1 cellular context compared by ENCODE assay signal in genomic region chr1:46527474-46528296, GRCh38.
TF ChIP-seq lines count a peak whose summit lies in the region.

No MANE protein-coding gene starts in this region.

TF ChIP-seq in K562, 482 proteins besides CTCF, POLR2A, EP300 and RAD21 (continued from another document and continues in another):
- TF ChIP-seq E4F1 (CRISPR knock-in tag; IDR thresholded peaks at IDR 0.05; ENCODE audit: borderline replicate concordance) = no peak
- TF ChIP-seq ZNF384 (IDR thresholded peaks at IDR 0.05; ENCODE audit: low read depth, low read length) = peak; percentile 89
- peak; percentile 65; the same call in 1 of the 2 replicates for TF ChIP-seq NBN (IDR thresholded peaks at IDR 0.05; ENCODE audit: low read depth)
- no peak for TF ChIP-seq ETS2 (tag; IDR thresholded peaks at IDR 0.05; ENCODE audit: borderline replicate concordance, poor library complexity, severe bottlenecking)
- TF ChIP-seq NCOA6 (IDR thresholded peaks at IDR 0.05) = no peak
- peak; percentile 91 for TF ChIP-seq ZNF592 (IDR thresholded peaks at IDR 0.05)
- peak; percentile 29; the same call in 1 of the 2 replicates for TF ChIP-seq SP1 (CRISPR knock-in tag; IDR thresholded peaks at IDR 0.05)
- no peak for TF ChIP-seq RBM22 (IDR thresholded peaks at IDR 0.05; ENCODE audit: low read depth, low read length, poor library complexity, severe bottlenecking)
- TF ChIP-seq RHOXF2B (CRISPR knock-in tag; conservative IDR thresholded peaks at IDR 0.05) = no peak
- 0 out of 2 replicates have a peak, but pooled peaks have one; percentile 59 for TF ChIP-seq ZFP91 (CRISPR knock-in tag; IDR thresholded peaks at IDR 0.05)
- peak; percentile 70; the same call in 1 of the 2 replicates for TF ChIP-seq HMBOX1 (IDR thresholded peaks at IDR 0.05)
- TF ChIP-seq ETV6 (IDR thresholded peaks at IDR 0.05; ENCODE audit: borderline replicate concordance in 1 of 2, low read depth in 2 of 2, low read length in 1 of 2) = peak in 1 of 2 experiments; percentile 34; a peak in 1 of 4 replicates
- no peak for TF ChIP-seq ETV6 (CRISPR knock-in tag; IDR thresholded peaks at IDR 0.05; ENCODE audit: borderline replicate concordance)
- TF ChIP-seq MYBL2 (IDR thresholded peaks at IDR 0.05; ENCODE audit: low read depth) = no peak
- TF ChIP-seq MYBL2 (CRISPR knock-in tag; IDR thresholded peaks at IDR 0.05; ENCODE audit: borderline replicate concordance) = no peak
- no peak for TF ChIP-seq POLR2AphosphoS5 (IDR thresholded peaks at IDR 0.05; ENCODE audit: control insufficient read depth, insufficient read depth, low read depth, low read length)
- TF ChIP-seq ESRRA (IDR thresholded peaks at IDR 0.05; ENCODE audit: borderline replicate concordance, low read depth) = peak; percentile 99
- no peak for TF ChIP-seq RNF219 (CRISPR knock-in tag; IDR thresholded peaks at IDR 0.05)
- no peak for TF ChIP-seq LARP7 (IDR thresholded peaks at IDR 0.05)
- TF ChIP-seq HMGN3 (IDR thresholded peaks at IDR 0.05; ENCODE audit: borderline replicate concordance, extremely low read depth, insufficient read length, low read depth, low read length) = peak; percentile 45
- 0 out of 2 replicates have a peak, but pooled peaks have one; percentile 33 for TF ChIP-seq SMARCA5 (IDR thresholded peaks at IDR 0.05)
- 0 out of 2 replicates have a peak, but pooled peaks have one; percentile 43 for TF ChIP-seq CXXC5 (CRISPR knock-in tag; IDR thresholded peaks at IDR 0.05)
- no peak for TF ChIP-seq PTBP1 (IDR thresholded peaks at IDR 0.05; ENCODE audit: low read depth, low read length)
- no peak for TF ChIP-seq PRDM10 (IDR thresholded peaks at IDR 0.05; ENCODE audit: partially characterized antibody)
- 0 out of 2 replicates have a peak, but pooled peaks have one; percentile 9 for TF ChIP-seq MAFK (IDR thresholded peaks at IDR 0.05; ENCODE audit: low read length)
- peak; percentile 77; the same call in 1 of the 2 replicates for TF ChIP-seq GABPB1 (CRISPR knock-in tag; IDR thresholded peaks at IDR 0.05)
- TF ChIP-seq ZNF12 (CRISPR knock-in tag; IDR thresholded peaks at IDR 0.05) = no peak
- peak; percentile 74; the same call in 1 of the 2 replicates for TF ChIP-seq SMARCA4 (IDR thresholded peaks at IDR 0.05)
- TF ChIP-seq ZNF79 (CRISPR knock-in tag; IDR thresholded peaks at IDR 0.05; ENCODE audit: low read depth) = no peak
